15 cellular contexts compared by ENCODE assay signal in genomic region chr5:177230660-177231059, GRCh38.
"Had no signal": no experiment of that assay in that cellular context is flagged by ENCODE, and none has a peak within 500 bp of the region (broad histone marks: within the 10 kb centered on the region; RNA-seq: fewer than 3 reads in every experiment).

No MANE protein-coding gene starts in this region.

- H3K27me3 ChIP-seq: heart right ventricle, spleen, stomach, upper lobe of right lung had no signal

- H3K9me3 Mint-ChIP-seq: nephron had no signal

- H3K4me3 ChIP-seq: coronary artery, heart right ventricle, spleen, stomach, thoracic aorta, upper lobe of right lung had no signal

- DNase-seq: activated CD4-positive, CD25-positive, alpha-beta regulatory T cell treated with anti-CD3 and anti-CD28 coated beads, Interleukin-2, amount 50 U/mL, for 72 hours; activated effector memory CD4-positive, alpha-beta T cell treated with Interleukin-2 at 50 U/mL for 16 hours; activated naive CD4-positive, alpha-beta T cell treated with anti-CD3 and anti-CD28 coated beads, Interleukin-2, amount 50 U/mL, for 16 hours; activated T-cell treated with anti-CD3 and anti-CD28 coated beads for 4 hours; caudate nucleus; effector memory CD4-positive, alpha-beta T cell; heart right ventricle; mesendoderm; spleen; stomach; upper lobe of right lung had no signal

- H3K27ac ChIP-seq: coronary artery, epithelial cell of prostate, heart right ventricle, spleen, stomach, thoracic aorta, upper lobe of right lung had no signal

- H3K4me1 ChIP-seq: upper lobe of right lung had no signal

- H3K4me3 Mint-ChIP-seq: nephron had no signal

- H3K9me3 ChIP-seq: heart right ventricle, spleen, stomach, thoracic aorta, upper lobe of right lung had no signal

- H3K36me3 ChIP-seq: thoracic aorta had no signal
